Comparison of ENCODE assay signal across 8 cellular contexts in the genomic region with DNA sequence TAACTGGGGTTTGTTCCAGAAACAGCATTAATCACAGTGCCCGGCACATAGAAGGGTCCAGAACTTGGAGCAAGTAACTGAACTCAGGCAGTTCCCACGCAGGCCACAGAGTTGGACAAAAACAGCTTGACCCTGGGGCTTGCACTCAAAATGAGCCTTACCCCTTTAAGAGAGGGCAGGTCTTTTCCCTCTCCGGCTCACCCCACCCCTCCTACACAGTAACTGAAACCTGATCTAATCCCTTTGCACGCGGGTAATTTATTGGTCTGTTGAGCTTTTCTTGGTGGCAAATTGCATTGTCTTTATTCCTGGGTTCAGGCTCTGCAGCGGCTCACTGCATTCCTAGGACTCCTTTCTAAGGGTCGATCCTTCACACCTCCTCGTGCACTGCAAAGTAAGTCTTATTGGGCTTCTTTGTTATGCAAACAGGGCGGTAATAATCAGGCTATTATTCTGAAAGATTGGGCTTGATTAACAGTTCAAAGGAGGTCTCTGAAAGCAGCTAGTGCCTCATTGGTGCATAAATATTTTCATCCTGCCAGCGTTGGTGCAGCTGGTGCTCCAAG.
A peak's percentile ranks its signal among the peaks of the same experiment; 100 is the strongest.
DNase-seq lines count a peak whose midpoint lies in the region; ATAC-seq and TF ChIP-seq lines count a peak whose summit lies in the region.
"Not testable (repeated sequence)": the region's sequence is repeated elsewhere in the genome, so short reads cannot be mapped to it uniquely, and the experiment has no call there.

No MANE protein-coding gene starts in this region.

- H2AFZ ChIP-seq in smooth muscle cell (ENCODE audit: low read depth): peak overlapping the region; percentile 28

- H3K9me3 ChIP-seq in SK-N-MC (ENCODE audit: low read depth, low read length); smooth muscle cell (replicated peaks; ENCODE audit: low read depth): not testable (repeated sequence)

- not testable (repeated sequence) for H3K36me3 ChIP-seq in SK-N-MC (ENCODE audit: insufficient read depth, low read length); smooth muscle cell (ENCODE audit: low read depth)

- not testable (repeated sequence) for H3K27me3 ChIP-seq in smooth muscle cell (ENCODE audit: low read depth)

- intact Hi-C loops in left ventricle myocardium superior (cut with micrococcal nuclease): not testable (repeated sequence)

- not testable (repeated sequence) for H4K20me1 ChIP-seq in smooth muscle cell (ENCODE audit: low read depth)

- H3K4me2 ChIP-seq in smooth muscle cell: peak overlapping the region; percentile 77

- not testable (repeated sequence) for H3K9ac ChIP-seq in SK-N-MC (ENCODE audit: insufficient read length); smooth muscle cell (ENCODE audit: low read depth)

- ATAC-seq in left ventricle myocardium superior: peak; percentile 91

- DNase-seq in HCEC 1CT (peak; percentile 0), NCI-H1417 (lab: John Stamatoyannopoulos, UW) (peak in 2 of 3 experiments; percentile 13 to 57), SK-N-MC (ENCODE audit: low read depth, low spot score) (peak; percentile 1), ecto neural progenitor cell (ENCODE audit: low spot score) (peak; percentile 75), myocyte (ENCODE audit: low read depth) (peak; percentile 48)
- not testable (repeated sequence) for DNase-seq in left ventricle myocardium superior; smooth muscle cell (lab: John Stamatoyannopoulos, UW; ENCODE audit: unreplicated experiment)

- not testable (repeated sequence) for H3K4me1 ChIP-seq in smooth muscle cell (ENCODE audit: low read depth)

- H3K27ac ChIP-seq in C4-2B (peak overlapping the region; percentile 28; the same call in 1 of the 2 replicates), SK-N-MC (peak overlapping the region; percentile 26; the same call in 1 of the 2 replicates)
- not testable (repeated sequence) for H3K27ac ChIP-seq in smooth muscle cell (ENCODE audit: low read depth)

- H3K4me3 ChIP-seq in SK-N-MC: peak overlapping the region; percentile 65
- H3K4me3 ChIP-seq in smooth muscle cell: peak overlapping the region; percentile 28

- 7% methylated on average over 9 of the region's 10 CpGs for WGBS in smooth muscle cell (ENCODE audit: low lambda C conversion rate)

- not testable (repeated sequence) for H3K79me2 ChIP-seq in smooth muscle cell (ENCODE audit: low read depth)

- not testable (repeated sequence) for H3F3A ChIP-seq in smooth muscle cell (ENCODE audit: low read depth)

- TF ChIP-seq CTCF in C4-2B (conservative IDR thresholded peaks at IDR 0.05); smooth muscle cell (IDR thresholded peaks at IDR 0.05; ENCODE audit: borderline replicate concordance, insufficient read depth, poor library complexity, severe bottlenecking): not testable (repeated sequence)
